Comparison of ENCODE assay signal across 8 cellular contexts in the genomic region with DNA sequence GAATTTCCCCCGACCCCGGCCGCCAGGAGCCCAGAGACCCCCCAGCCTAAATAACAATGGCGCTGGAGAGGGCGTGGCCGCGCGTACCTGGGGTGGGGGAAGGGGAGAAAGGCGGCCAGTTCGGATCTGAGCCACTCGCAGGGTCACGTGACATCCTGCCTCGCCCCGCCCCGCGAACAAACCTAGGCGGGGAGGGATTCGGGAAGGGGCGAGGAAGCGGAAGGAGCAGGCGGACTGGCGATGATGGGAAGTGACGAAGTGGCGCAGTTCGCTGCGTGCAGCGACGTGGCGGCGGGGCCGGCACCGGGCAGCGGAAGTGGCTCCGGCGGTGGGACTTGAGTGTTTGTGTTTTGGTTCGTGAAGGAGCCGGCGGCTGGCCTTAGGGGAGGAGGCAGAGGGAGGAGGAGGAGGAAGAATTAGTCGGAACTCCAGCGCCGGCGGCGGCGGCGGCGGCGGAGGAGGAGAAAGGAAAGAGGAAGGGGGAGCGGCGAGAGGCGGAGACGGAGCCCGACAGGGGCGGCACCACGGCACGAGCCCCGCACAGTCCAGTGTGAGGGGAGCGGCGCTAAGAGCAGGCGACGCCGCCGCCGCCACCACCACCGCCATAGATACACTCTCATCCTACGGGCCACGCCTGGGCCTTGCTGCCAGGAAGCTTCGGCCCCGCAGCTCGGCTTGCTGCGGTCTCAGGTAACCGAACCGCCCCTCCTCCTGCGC. TPM values are rescaled to one million over a fixed set of nuclear protein-coding genes. Genes with fewer than 3 reads are reported as not detected.
DNase-seq lines count a peak whose midpoint lies in the region; ATAC-seq and TF ChIP-seq lines count a peak whose summit lies in the region.

A gene with protein sequence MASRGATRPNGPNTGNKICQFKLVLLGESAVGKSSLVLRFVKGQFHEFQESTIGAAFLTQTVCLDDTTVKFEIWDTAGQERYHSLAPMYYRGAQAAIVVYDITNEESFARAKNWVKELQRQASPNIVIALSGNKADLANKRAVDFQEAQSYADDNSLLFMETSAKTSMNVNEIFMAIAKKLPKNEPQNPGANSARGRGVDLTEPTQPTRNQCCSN (plus strand): TSS at position 266 of the 717 bp plus-strand sequence. CDS start 3,802 bp downstream, outside the sequence.

- intact Hi-C loops in mammary epithelial cell (cut with micrococcal nuclease) = loop anchor here (1.0 to 2.0 kb wide), 4 partner anchors 58 to 239 kb away; a partner anchor contains a TSS

- H3K4me2 ChIP-seq in mammary epithelial cell (ENCODE audit: insufficient read depth, low read depth, low read length) = peak within 1 kb of the TSS; percentile 89

- H3K4me3 ChIP-seq in WERI-Rb-1 (ENCODE audit: low read depth, low read length) (peak within 1 kb of the TSS; percentile 91), mammary epithelial cell (replicated peaks in 1 of 3; ENCODE audit: insufficient read depth in 1 of 3, low read depth in 2 of 3, low read length in 3 of 3) (peak within 1 kb of the TSS; percentile 66 to 99 (median 97)), iPS-18c (ENCODE audit: insufficient read depth, low read depth, low read length) (peak within 1 kb of the TSS; percentile 86), skin epidermis (peak within 1 kb of the TSS; percentile 67 to 99 (median 93))

- peaks cover 22% of the 10 kb centered on the region for H3K4me1 ChIP-seq in mammary epithelial cell (ENCODE audit: insufficient read depth, low read length)

- DNase-seq in ACHN = peak; percentile 96
- peak; percentile 97 for DNase-seq in NCI-H2227 (lab: John Stamatoyannopoulos, UW; ENCODE audit: unreplicated experiment)
- peak; percentile 97 for DNase-seq in WERI-Rb-1
- peak; percentile 99 for DNase-seq in mammary epithelial cell

- in situ Hi-C loops in ACHN (cut with HindIII; ENCODE audit: low pct_ligation_motif_present, low pct_unique_long_range_greater_than_20kb, low sequenced_read_pairs) (no loop called here), mammary epithelial cell (cut with MboI; ENCODE audit: low sequenced_read_pairs in 2 of 2) (no loop called here)

- no peaks in the 10 kb centered on the region for H4K20me1 ChIP-seq in mammary epithelial cell (ENCODE audit: insufficient read depth, low read length)

- dilution Hi-C loops in mammary epithelial cell (cut with HindIII; ENCODE audit: low sequenced_read_pairs) = loop anchor here (10.0 kb wide), 1 partner anchor 238 kb away; a partner anchor contains a TSS

- TF ChIP-seq CTCF in WERI-Rb-1 (IDR thresholded peaks at IDR 0.05; ENCODE audit: low read depth, low read length) = no peak
- TF ChIP-seq CTCF in mammary epithelial cell (conservative IDR thresholded peaks at IDR 0.05 in 1 of 2, IDR thresholded peaks at IDR 0.05 in 1 of 2; ENCODE audit: extremely low read depth in 1 of 2, insufficient read depth in 1 of 2, low read depth in 1 of 2, low read length in 2 of 2) = no peak

- no peaks in the 10 kb centered on the region for H3K9me3 ChIP-seq in WERI-Rb-1 (ENCODE audit: severe bottlenecking)
- H3K9me3 ChIP-seq in mammary epithelial cell (replicated peaks; ENCODE audit: insufficient read depth, low read length) = no peaks in the 10 kb centered on the region
- no peaks in the 10 kb centered on the region for H3K9me3 ChIP-seq in iPS-18c (ENCODE audit: control insufficient read depth, insufficient read depth, low read length)

- no peaks in the 10 kb centered on the region for H3K27me3 ChIP-seq in WERI-Rb-1 (ENCODE audit: insufficient read depth, low read depth, severe bottlenecking)
- H3K27me3 ChIP-seq in mammary epithelial cell (ENCODE audit: insufficient read depth, low read length) = no peaks in the 10 kb centered on the region

- peak within 1 kb of the TSS; percentile 97 for H2AFZ ChIP-seq in mammary epithelial cell (ENCODE audit: low read depth, low read length)

- peak within 1 kb of the TSS; percentile 93 for H3K9ac ChIP-seq in mammary epithelial cell (ENCODE audit: insufficient read depth, low read length)

- WGBS in mammary epithelial cell (ENCODE audit: low coverage, missing lambda C conversion rate) = 7% methylated on average over 15 of the region's 73 CpGs

- H3K27ac ChIP-seq in WERI-Rb-1 (peak within 1 kb of the TSS; percentile 89), mammary epithelial cell (ENCODE audit: insufficient read depth, low read depth, low read length) (peak within 1 kb of the TSS; percentile 83), skin epidermis (peak within 1 kb of the TSS; percentile 80 to 100 (median 98))

- CTCF ChIA-PET in mammary epithelial cell (lab: Charles Lee; ENCODE audit: low non-redundant PET) = no interaction called here

- BruUV-seq in mammary epithelial cell (replicated peaks; lab: Mats Ljungman, UMichigan) = no TSS peak

- peak; percentile 96 for ATAC-seq in GM18873 (IDR thresholded peaks at IDR 0.05; ENCODE audit: low FRiP score, unreplicated experiment)
- ATAC-seq in HG03139 (IDR thresholded peaks at IDR 0.05; ENCODE audit: unreplicated experiment) = peak; percentile 97

- H3K36me3 ChIP-seq in WERI-Rb-1 = peaks cover 21% of the 10 kb centered on the region
- peaks cover 5% of the 10 kb centered on the region for H3K36me3 ChIP-seq in mammary epithelial cell (ENCODE audit: insufficient read depth, low read length)

- H3K79me2 ChIP-seq in mammary epithelial cell (ENCODE audit: insufficient read depth, low read length) = peaks cover 48% of the 10 kb centered on the region

RNA-seq across cellular contexts. Expression of the gene that starts here (rescaled TPM):
- 10 to 100 TPM; 68.3 to 76.3 TPM for total RNA-seq in mammary epithelial cell
- polyA plus RNA-seq in mammary epithelial cell = 31.4 TPM
- 69.8 TPM for polyA minus RNA-seq in mammary epithelial cell

Comparison
In these comparisons a context has a peak if more than half of its experiments do, and no peak if none do; other contexts are left out.
1. Peak in every context shown above with its lines: DNase-seq, ATAC-seq, H3K4me3 ChIP-seq and H3K27ac ChIP-seq.